Comparison of ENCODE assay signal across 17 cellular contexts in the genomic region with DNA sequence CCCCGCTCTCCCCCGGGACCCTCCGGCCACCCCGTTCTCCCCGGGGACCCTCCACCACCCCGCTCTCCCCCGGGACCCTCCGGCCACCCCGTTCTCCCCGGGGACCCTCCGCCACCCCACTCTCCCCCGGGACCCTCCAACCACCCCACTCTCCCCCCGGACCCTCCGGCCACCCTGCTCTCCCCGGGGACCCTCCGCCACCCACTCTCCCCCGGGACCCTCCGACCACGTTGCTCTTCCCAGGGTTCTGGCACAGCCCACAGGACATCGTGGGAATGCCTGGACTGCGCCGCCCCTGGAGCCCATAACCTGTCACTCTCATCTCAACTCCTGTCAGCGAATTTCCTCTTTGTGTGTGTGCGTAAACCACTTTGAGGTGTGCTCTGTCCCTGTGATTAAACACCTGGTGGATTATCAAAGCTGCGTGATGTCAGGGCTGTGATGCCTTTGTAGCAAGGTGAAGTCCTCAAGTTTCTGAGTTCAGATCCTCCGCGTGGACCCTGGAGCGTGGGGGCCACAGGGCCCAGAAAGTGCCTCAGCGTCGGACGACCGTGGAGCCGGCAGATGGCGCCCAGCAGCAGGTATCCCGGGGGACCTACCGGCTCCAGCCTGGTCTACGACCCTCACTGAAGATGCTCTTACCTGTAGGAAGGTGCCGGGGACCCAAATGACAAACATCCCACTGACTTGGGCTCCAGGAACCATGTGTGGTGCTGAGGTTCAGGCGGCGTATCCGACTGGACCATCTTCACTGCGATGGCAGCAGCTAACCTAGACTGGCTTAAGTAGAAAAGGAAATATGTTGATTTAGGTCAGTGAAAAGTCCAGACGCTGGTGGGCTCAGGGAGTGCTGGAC.
"Had no signal": no experiment of that assay in that cellular context is flagged by ENCODE, and none has a peak within 500 bp of the region (broad histone marks: within the 10 kb centered on the region; RNA-seq: fewer than 3 reads in every experiment).

No MANE protein-coding gene starts in this region.

- H3K4me3 ChIP-seq: cardiac muscle cell, lower lobe of right lung, suprapubic skin had no signal

- H3K9me3 ChIP-seq: lower lobe of right lung, suprapubic skin had no signal

- ATAC-seq: left colon; lower lobe of right lung; naive thymus-derived CD8-positive, alpha-beta T cell had no signal

- DNase-seq: activated CD4-positive, alpha-beta memory T cell treated with anti-CD3 and anti-CD28 coated beads for 36 hours; activated CD4-positive, alpha-beta T cell treated with anti-CD3 and anti-CD28 coated beads for 4 hours; activated naive CD4-positive, alpha-beta T cell; activated naive CD8-positive, alpha-beta T cell treated with anti-CD3 and anti-CD28 coated beads for 36 hours; activated T-cell treated with anti-CD3 and anti-CD28 coated beads for 4 hours; amniotic stem cell; dermis blood vessel endothelial cell; effector memory CD4-positive, alpha-beta T cell; hypothalamus; left colon; lower lobe of right lung; retina; stimulated activated CD4-positive, alpha-beta T cell treated with anti-CD3 and anti-CD28 coated beads, Interleukin-2, amount 100 ng/mL, for 24 hours; WERI-Rb-1 had no signal

- H3K36me3 ChIP-seq: cardiac muscle cell, lower lobe of right lung, suprapubic skin, WERI-Rb-1 had no signal

- H3K4me1 ChIP-seq: lower lobe of right lung, suprapubic skin had no signal

- H3K27ac ChIP-seq: cardiac muscle cell, lower lobe of right lung, suprapubic skin, WERI-Rb-1 had no signal
